Comparison of ENCODE assay signal across 10 cellular contexts in genomic region chrX:55007633-55008032, GRCh38. TPM values are rescaled to one million over a fixed set of nuclear protein-coding genes. Genes with fewer than 3 reads are reported as not detected.
DNase-seq lines count a peak whose midpoint lies in the region; ATAC-seq and TF ChIP-seq lines count a peak whose summit lies in the region.
"Had no signal": no experiment of that assay in that cellular context is flagged by ENCODE, and none has a peak within 500 bp of the region (broad histone marks: within the 10 kb centered on the region; RNA-seq: fewer than 3 reads in every experiment).

No MANE protein-coding gene starts in this region.

- no peak for TF ChIP-seq EP300 in ovary (IDR thresholded peaks at IDR 0.05)

- no peaks in the 10 kb centered on the region for H3K9me3 ChIP-seq in ovary

- H3K9me3 Mint-ChIP-seq in activated naive CD8-positive, alpha-beta T cell treated with anti-CD3 and anti-CD28 coated beads, Interleukin-2, amount 10 ng/mL, durations not matched to agents 7 days and 5 days, result no peaks in the 10 kb centered on the region
- no peaks in the 10 kb centered on the region for H3K9me3 Mint-ChIP-seq in activated T-cell treated with anti-CD3 and anti-CD28 coated beads, Interleukin-2, amount 50 U/mL, for 4 hours

- H3K27ac ChIP-seq in foreskin keratinocyte (peak overlapping the region; percentile 53), ovary (peak overlapping the region in 1 of 2 donors; percentile 20)
- H3K27ac ChIP-seq: KMS-11 had no signal

- H3K4me1 ChIP-seq in foreskin keratinocyte, result peaks cover 8% of the 10 kb centered on the region
- H3K4me1 ChIP-seq in ovary (ENCODE audit: insufficient read depth), result peaks cover 10% of the 10 kb centered on the region

- 39 to 49% (median 48%) methylated on average over 5 of the region's 5 CpGs for WGBS in ovary, 3 donors

- POLR2A ChIA-PET in activated naive CD8-positive, alpha-beta T cell treated with anti-CD3 and anti-CD28 coated beads, Interleukin-2, amount 10 ng/mL, durations not matched to agents 7 days and 5 days (lab: Charles Lee), result no interaction called here

- H3K36me3 ChIP-seq in ovary, result no peaks in the 10 kb centered on the region

- peak overlapping the region; percentile 61 for H3K27ac Mint-ChIP-seq in activated naive CD8-positive, alpha-beta T cell treated with anti-CD3 and anti-CD28 coated beads, Interleukin-2, amount 10 ng/mL, durations not matched to agents 7 days and 5 days

- intact Hi-C loops in ovary (cut with DNase I), result loop anchor here in 1 of 4 donors (10.0 kb wide), 1 partner anchor 823 kb away; the partner anchor contains the start of gene FAM120C

- TF ChIP-seq POLR2A in ovary (IDR thresholded peaks at IDR 0.05), result no peak

- H3K4me3 ChIP-seq in ovary, result no peak overlapping the region

- H3K27me3 ChIP-seq in foreskin keratinocyte, result no peaks in the 10 kb centered on the region
- H3K27me3 ChIP-seq in ovary, result no peaks in the 10 kb centered on the region

- H3K27me3 Mint-ChIP-seq in activated naive CD8-positive, alpha-beta T cell treated with anti-CD3 and anti-CD28 coated beads, Interleukin-2, amount 10 ng/mL, durations not matched to agents 7 days and 5 days, result no peaks in the 10 kb centered on the region
- H3K27me3 Mint-ChIP-seq in activated T-cell treated with anti-CD3 and anti-CD28 coated beads, Interleukin-2, amount 50 U/mL, for 4 hours (ENCODE audit: low read depth), result no peaks in the 10 kb centered on the region

- no peak overlapping the region for H3K4me3 Mint-ChIP-seq in activated naive CD8-positive, alpha-beta T cell treated with anti-CD3 and anti-CD28 coated beads, Interleukin-2, amount 10 ng/mL, durations not matched to agents 7 days and 5 days
- H3K4me3 Mint-ChIP-seq in activated T-cell treated with anti-CD3 and anti-CD28 coated beads, Interleukin-2, amount 50 U/mL, for 4 hours, result no peak overlapping the region

- peaks cover 21% of the 10 kb centered on the region for H3K36me3 Mint-ChIP-seq in activated naive CD8-positive, alpha-beta T cell treated with anti-CD3 and anti-CD28 coated beads, Interleukin-2, amount 10 ng/mL, durations not matched to agents 7 days and 5 days
- peaks cover 25% of the 10 kb centered on the region for H3K36me3 Mint-ChIP-seq in activated T-cell treated with anti-CD3 and anti-CD28 coated beads, Interleukin-2, amount 50 U/mL, for 4 hours (ENCODE audit: insufficient read depth)

- TF ChIP-seq CTCF in foreskin keratinocyte (conservative IDR thresholded peaks at IDR 0.05), result no peak
- no peak for TF ChIP-seq CTCF in ovary (IDR thresholded peaks at IDR 0.05)

- peaks cover 26% of the 10 kb centered on the region for H3K4me1 Mint-ChIP-seq in activated naive CD8-positive, alpha-beta T cell treated with anti-CD3 and anti-CD28 coated beads, Interleukin-2, amount 10 ng/mL, durations not matched to agents 7 days and 5 days
- H3K4me1 Mint-ChIP-seq in activated T-cell treated with anti-CD3 and anti-CD28 coated beads, Interleukin-2, amount 50 U/mL, for 4 hours (ENCODE audit: low read depth), result peaks cover 10% of the 10 kb centered on the region

- DNase-seq in EL (peak; percentile 62), foreskin keratinocyte (peak; percentile 56 to 69), ovary (peak; percentile 41 to 74 (median 55)), NCI-H2196 (lab: John Stamatoyannopoulos, UW; ENCODE audit: unreplicated experiment) (no peak)
- DNase-seq in activated naive CD8-positive, alpha-beta T cell treated with anti-CD3 and anti-CD28 coated beads, Interleukin-2, amount 10 ng/mL, durations not matched to agents 7 days and 5 days, result no peak
- DNase-seq in activated T-cell treated with anti-CD3 and anti-CD28 coated beads, Interleukin-2, amount 50 U/mL, for 4 hours, result no peak
- DNase-seq in stimulated activated CD4-positive, alpha-beta T cell treated with anti-CD3 and anti-CD28 coated beads, Interleukin-12 subunit alpha, Interleukin-12 subunit beta, amount 100 ng/mL, for 4 hours, result no peak
- DNase-seq: activated naive CD4-positive, alpha-beta T cell had no signal

- ATAC-seq in activated naive CD8-positive, alpha-beta T cell treated with anti-CD3 and anti-CD28 coated beads, Interleukin-2, amount 10 ng/mL, durations not matched to agents 7 days and 5 days (ENCODE audit: low read depth), result no peak
- ATAC-seq in foreskin keratinocyte (peak; percentile 79), HG03457 (IDR thresholded peaks at IDR 0.05; ENCODE audit: unreplicated experiment) (no peak)
- no peak for ATAC-seq in activated T-cell treated with anti-CD3 and anti-CD28 coated beads, Interleukin-2, amount 50 U/mL, for 4 hours

RNA-seq across cellular contexts. Expression of gene APEX2, which starts 7.5 kb away (rescaled TPM):
- total RNA-seq in activated naive CD8-positive, alpha-beta T cell treated with anti-CD3 and anti-CD28 coated beads, Interleukin-2, amount 10 ng/mL, durations not matched to agents 7 days and 5 days, result 10 to 100 TPM; 23.7 to 25.2 TPM
- total RNA-seq in foreskin keratinocyte, result 18.9 and 21.2 TPM in 2 replicates
- polyA plus RNA-seq in foreskin keratinocyte, result 25.7 and 28.7 TPM in 2 replicates
- 10 to 100 TPM in 6 of 7 donors, 1 to 10 TPM in 1; 9.7 to 18.5 (median 12.2) TPM for total RNA-seq in ovary
- 10 to 100 TPM in 1 of 2 donors, 1 to 10 TPM in 1; 8.7 to 11.3 TPM for polyA plus RNA-seq in ovary
- total RNA-seq in activated T-cell treated with anti-CD3 and anti-CD28 coated beads, Interleukin-2, amount 50 U/mL, for 4 hours, result 10 to 100 TPM; 35.1 to 40.5 (median 36.4) TPM

RNA-seq across cellular contexts. Expression of gene PFKFB1, which starts 13.6 kb away (rescaled TPM):
- under 1 TPM; 0.44 to 0.65 TPM for total RNA-seq in activated naive CD8-positive, alpha-beta T cell treated with anti-CD3 and anti-CD28 coated beads, Interleukin-2, amount 10 ng/mL, durations not matched to agents 7 days and 5 days
- total RNA-seq in foreskin keratinocyte (0.17 and 0.18 TPM in 2 replicates), ovary (under 1 TPM in 1 of 7 donors, not detected in 6; 0.25 TPM)
- polyA plus RNA-seq in foreskin keratinocyte (0.14 and 0.19 TPM in 2 replicates), ovary (under 1 TPM; 0.07 to 0.23 TPM)
- under 1 TPM; 0.29 to 0.68 (median 0.51) TPM for total RNA-seq in activated T-cell treated with anti-CD3 and anti-CD28 coated beads, Interleukin-2, amount 50 U/mL, for 4 hours

RNA-seq across cellular contexts. Expression of gene ALAS2, which starts 23.1 kb away (rescaled TPM):
- not detected for total RNA-seq in activated naive CD8-positive, alpha-beta T cell treated with anti-CD3 and anti-CD28 coated beads, Interleukin-2, amount 10 ng/mL, durations not matched to agents 7 days and 5 days
- total RNA-seq in foreskin keratinocyte (not detected in 2 replicates), ovary (1 to 10 TPM in 2 of 7 donors, under 1 TPM in 4, not detected in 1; 0.30 to 2.4 (median 0.78) TPM)
- polyA plus RNA-seq in foreskin keratinocyte (not detected in 2 replicates), ovary (under 1 TPM in 1 of 2 donors, not detected in 1; 0.20 TPM)
- not detected for total RNA-seq in activated T-cell treated with anti-CD3 and anti-CD28 coated beads, Interleukin-2, amount 50 U/mL, for 4 hours

Comparison
In these comparisons a context has a peak if more than half of its experiments do, and no peak if none do; other contexts are left out.
1. DNase-seq: peak in EL (single experiment), foreskin keratinocyte (2 of 2) and ovary (5 of 5); none in activated naive CD8-positive, alpha-beta T cell treated with anti-CD3 and anti-CD28 coated beads, Interleukin-2, amount 10 ng/mL, durations not matched to agents 7 days and 5 days (single experiment), activated T-cell treated with anti-CD3 and anti-CD28 coated beads, Interleukin-2, amount 50 U/mL, for 4 hours (single experiment), NCI-H2196 (single experiment) and stimulated activated CD4-positive, alpha-beta T cell treated with anti-CD3 and anti-CD28 coated beads, Interleukin-12 subunit alpha, Interleukin-12 subunit beta, amount 100 ng/mL, for 4 hours (single experiment).